ENCODE assay signal across 8 cellular contexts in the genomic region with DNA sequence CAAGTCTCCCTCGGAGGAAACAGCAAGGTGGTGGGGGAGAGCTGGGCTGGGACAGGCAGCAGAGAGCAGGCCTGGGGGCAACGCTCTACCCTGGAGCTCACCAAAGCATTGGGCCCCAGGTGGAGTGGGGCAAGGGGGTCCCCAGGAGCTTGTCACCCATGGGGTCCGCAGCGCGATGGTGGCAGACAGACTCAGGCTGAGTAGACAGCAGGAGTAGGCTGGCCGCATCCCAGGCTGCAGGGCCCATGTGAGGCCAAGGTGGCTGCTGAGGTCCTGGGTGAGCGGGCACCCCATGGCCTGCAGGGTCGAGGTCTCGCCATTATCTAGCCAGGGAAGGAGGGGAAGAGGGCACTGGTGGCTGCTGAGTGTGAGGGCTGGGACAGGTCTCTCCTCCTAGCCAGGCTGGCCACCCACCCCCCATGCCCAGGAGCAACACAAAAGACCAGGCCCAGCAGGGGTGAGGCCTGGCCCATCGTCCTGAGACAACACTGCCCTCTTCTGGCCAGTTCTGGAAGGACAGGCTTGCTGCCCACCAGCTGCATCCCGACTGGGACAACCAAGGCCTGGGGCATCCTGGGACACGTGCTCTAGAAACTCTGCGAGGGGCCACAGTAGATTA. TPM values are rescaled to one million over a fixed set of nuclear protein-coding genes. Genes with fewer than 3 reads are reported as not detected.
DNase-seq lines count a peak whose midpoint lies in the region; ATAC-seq, FAIRE-seq and TF ChIP-seq lines count a peak whose summit lies in the region.

No MANE protein-coding gene starts in this region.

- H3K9me3 ChIP-seq in WERI-Rb-1 (ENCODE audit: severe bottlenecking) (no peaks in the 10 kb centered on the region), breast epithelium (no peaks in the 10 kb centered on the region), keratinocyte (ENCODE audit: control insufficient read depth, low read depth, low read length) (no peaks in the 10 kb centered on the region)

- H3K79me2 ChIP-seq in keratinocyte (ENCODE audit: control insufficient read depth, insufficient read depth, low read length): no peaks in the 10 kb centered on the region

- H3K4me1 ChIP-seq in breast epithelium (no peaks in the 10 kb centered on the region), keratinocyte (ENCODE audit: control insufficient read depth, extremely low read depth, insufficient read depth, low read length) (no peaks in the 10 kb centered on the region)

- no peak overlapping the region for H3K4me2 ChIP-seq in keratinocyte (ENCODE audit: control insufficient read depth, extremely low read depth, insufficient read depth, low read depth, low read length)

- no peak for ATAC-seq in HG03045 (IDR thresholded peaks at IDR 0.05; ENCODE audit: unreplicated experiment)

- H3K36me3 ChIP-seq in WERI-Rb-1 (peaks cover 3% of the 10 kb centered on the region), breast epithelium (no peaks in the 10 kb centered on the region), keratinocyte (ENCODE audit: control insufficient read depth in 2 of 2, extremely low read depth in 1 of 2, insufficient read depth in 2 of 2, low read length in 2 of 2) (no peaks in the 10 kb centered on the region)

- dilution Hi-C loops in keratinocyte (cut with MboI; ENCODE audit: extremely low pct_ligation_motif_present, low sequenced_read_pairs): no loop called here

- no peaks in the 10 kb centered on the region for H4K20me1 ChIP-seq in keratinocyte (ENCODE audit: control insufficient read depth, extremely low read depth, insufficient read depth, low read length)

- no peaks in the 10 kb centered on the region for H3K9me1 ChIP-seq in keratinocyte (ENCODE audit: control insufficient read depth, extremely low read depth, insufficient read depth, low read length)

- TF ChIP-seq POLR2A in breast epithelium (IDR thresholded peaks at IDR 0.05): no peak

- H3K27me3 ChIP-seq in WERI-Rb-1 (ENCODE audit: insufficient read depth, low read depth, severe bottlenecking) (no peaks in the 10 kb centered on the region), breast epithelium (no peaks in the 10 kb centered on the region), keratinocyte (ENCODE audit: control insufficient read depth, extremely low read depth, insufficient read depth, low read length) (no peaks in the 10 kb centered on the region)

- intact Hi-C loops in breast epithelium (cut with DNase I; ENCODE audit: low total_unique reads): no loop called here

- H3K27ac ChIP-seq in WERI-Rb-1 (no peak overlapping the region; the same call in 1 of the 2 replicates), breast epithelium (no peak overlapping the region), keratinocyte (ENCODE audit: control insufficient read depth, insufficient read depth, low read length) (no peak overlapping the region)

- FAIRE-seq in keratinocyte (lab: Jason Lieb, UNC): no peak

- H3K4me3 ChIP-seq in WERI-Rb-1 (ENCODE audit: low read depth, low read length) (no peak overlapping the region), breast epithelium (no peak overlapping the region), keratinocyte (ENCODE audit: control insufficient read depth in 2 of 3, extremely low read depth in 1 of 3, insufficient read depth in 2 of 3, low read depth in 1 of 3, low read length in 3 of 3) (no peak overlapping the region)

- DNase-seq in NCI-H510A treated with DMSO at 0.1 percent for 48 hours (lab: John Stamatoyannopoulos, UW): peak; percentile 25
- DNase-seq in NCI-H510A (lab: John Stamatoyannopoulos, UW): no peak
- peak; percentile 66 for DNase-seq in NCI-H1694 (lab: John Stamatoyannopoulos, UW)
- DNase-seq in WERI-Rb-1: peak; percentile 81
- no peak for DNase-seq in breast epithelium (ENCODE audit: low spot score in 2 of 2)
- no peak for DNase-seq in keratinocyte (ENCODE audit: low read depth, low spot score)
- peak; percentile 75 for DNase-seq in stimulated activated CD4-positive, alpha-beta T cell treated with anti-CD3 and anti-CD28 coated beads, Interleukin-4, amount 100 ng/mL, for 1 hour

- H2AFZ ChIP-seq in keratinocyte (ENCODE audit: control insufficient read depth, low read length): no peak overlapping the region

- H3K9ac ChIP-seq in keratinocyte (ENCODE audit: control insufficient read depth, extremely low read depth, insufficient read depth, low read length): no peak overlapping the region

- TF ChIP-seq CTCF in WERI-Rb-1 (IDR thresholded peaks at IDR 0.05; ENCODE audit: low read depth, low read length) (peak; percentile 94), breast epithelium (IDR thresholded peaks at IDR 0.05) (peak; percentile 91 to 96 (median 94)), keratinocyte (optimal IDR thresholded peaks at IDR 0.05 in 1 of 3, IDR thresholded peaks at IDR 0.05 in 1 of 3, conservative IDR thresholded peaks at IDR 0.05 in 1 of 3; ENCODE audit: extremely low read depth in 1 of 3, insufficient read depth in 2 of 3, low read length in 3 of 3) (peak; percentile 81 to 99 (median 93))

RNA-seq across cellular contexts. Expression of a gene that starts 33.1 kb away (rescaled TPM):
- 10 to 100 TPM; 23.3 to 32.0 (median 23.4) TPM for total RNA-seq in breast epithelium
- 20.4 to 31.9 TPM (median 22.4 TPM) in 3 replicates for polyA plus RNA-seq in keratinocyte
- 41.5 TPM for polyA plus RNA-seq in keratinocyte (2011; ENCODE audit: low read depth)
- polyA plus RNA-seq in keratinocyte (2011; cell fraction: cytosol; rRNA removed): 17.4 and 26.2 TPM in 2 replicates
- polyA plus RNA-seq in keratinocyte (2011; cell fraction: nucleus; rRNA removed): 17.8 and 21.8 TPM in 2 replicates
- 20.3 and 41.2 TPM in 2 replicates for polyA plus RNA-seq in keratinocyte (2012; ENCODE audit: low replicate concordance)
- 6.0 to 24.1 TPM (median 14.7 TPM) in 3 replicates for polyA minus RNA-seq in keratinocyte
- 17.3 TPM for polyA minus RNA-seq in keratinocyte (2011; cell fraction: cytosol; rRNA and poly(A)+ RNA removed)
- 6.8 and 11.9 TPM in 2 replicates for polyA minus RNA-seq in keratinocyte (2011; cell fraction: nucleus; rRNA and poly(A)+ RNA removed)

Comparison
In these comparisons a context has a peak if more than half of its experiments do, and no peak if none do; other contexts are left out.
1. DNase-seq: peak in NCI-H510A treated with DMSO at 0.1 percent for 48 hours (single experiment), NCI-H1694 (single experiment), WERI-Rb-1 (single experiment) and stimulated activated CD4-positive, alpha-beta T cell treated with anti-CD3 and anti-CD28 coated beads, Interleukin-4, amount 100 ng/mL, for 1 hour (single experiment); none in NCI-H510A (single experiment), breast epithelium (0 of 2) and keratinocyte (single experiment).
2. Peak in every context shown above with its lines, with median percentiles within 50 percentile points of each other: CTCF ChIP-seq.